9 cellular contexts compared by ENCODE assay signal in the genomic region with DNA sequence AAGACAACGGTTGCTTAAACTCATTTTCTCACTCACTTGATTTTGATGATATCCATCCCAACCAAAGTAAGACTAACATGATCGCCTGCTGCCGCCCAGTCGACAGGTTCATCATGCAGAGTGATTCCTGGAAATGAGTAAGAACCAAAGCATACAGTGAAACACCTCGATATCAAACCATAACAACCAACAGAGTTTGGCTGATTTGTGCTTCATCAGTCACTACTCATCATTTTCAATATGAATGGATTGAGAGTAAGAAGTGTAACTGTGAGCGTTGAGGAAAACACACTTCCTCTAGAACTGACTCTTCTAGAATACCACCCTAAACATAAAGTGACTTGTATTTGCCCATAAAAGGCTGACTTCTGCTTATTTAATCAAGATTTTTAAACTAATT. TPM values are rescaled to one million over a fixed set of nuclear protein-coding genes. Genes with fewer than 3 reads are reported as not detected.
DNase-seq lines count a peak whose midpoint lies in the region; ATAC-seq lines count a peak whose summit lies in the region.
"Had no signal": no experiment of that assay in that cellular context is flagged by ENCODE, and none has a peak within 500 bp of the region (broad histone marks: within the 10 kb centered on the region; RNA-seq: fewer than 3 reads in every experiment).

No MANE protein-coding gene starts in this region.

- DNase-seq in stimulated activated CD4-positive, alpha-beta T cell treated with anti-CD3 and anti-CD28 coated beads, TNF-alpha, amount 100 ng/mL, for 48 hours (ENCODE audit: low read depth in 3 of 3): peak in 2 of 3 donors; percentile 17 to 62
- no peak for DNase-seq in activated gamma-delta T cell (lab: John Stamatoyannopoulos, UW)
- no peak for DNase-seq in RPMI8226
- no peak for DNase-seq in Right ventricle myocardium superior
- DNase-seq: Karpas-422, PC-9 had no signal

- H3K27me3 Mint-ChIP-seq in T-helper 1 cell treated with Interleukin-12 subunit alpha and Interleukin-12 subunit beta and Interleukin-4 antibody, amounts not matched to agents 30 μg/mL and 1 μg/mL, for 36 hours (ENCODE audit: low read depth): no peaks in the 10 kb centered on the region

- H3K4me1 Mint-ChIP-seq in T-helper 1 cell treated with Interleukin-12 subunit alpha and Interleukin-12 subunit beta and Interleukin-4 antibody, amounts not matched to agents 30 μg/mL and 1 μg/mL, for 36 hours (ENCODE audit: low read depth): peaks cover 39% of the 10 kb centered on the region

- intact Hi-C loops in Right ventricle myocardium superior (cut with DNase I): no loop called here

- peak overlapping the region; percentile 88 for H3K27ac Mint-ChIP-seq in T-helper 1 cell treated with Interleukin-12 subunit alpha and Interleukin-12 subunit beta and Interleukin-4 antibody, amounts not matched to agents 30 μg/mL and 1 μg/mL, for 36 hours

- ATAC-seq in GM19023 (IDR thresholded peaks at IDR 0.05; ENCODE audit: unreplicated experiment) (peak; percentile 87), HG02642 (IDR thresholded peaks at IDR 0.05; ENCODE audit: poor library complexity, unreplicated experiment) (peak; percentile 79), Right ventricle myocardium superior (ENCODE audit: poor library complexity) (no peak)

- peaks cover 21% of the 10 kb centered on the region for H3K9me3 Mint-ChIP-seq in T-helper 1 cell treated with Interleukin-12 subunit alpha and Interleukin-12 subunit beta and Interleukin-4 antibody, amounts not matched to agents 30 μg/mL and 1 μg/mL, for 36 hours

- peaks cover 62% of the 10 kb centered on the region for H3K36me3 Mint-ChIP-seq in T-helper 1 cell treated with Interleukin-12 subunit alpha and Interleukin-12 subunit beta and Interleukin-4 antibody, amounts not matched to agents 30 μg/mL and 1 μg/mL, for 36 hours (ENCODE audit: low read depth)

- H3K4me3 Mint-ChIP-seq in T-helper 1 cell treated with Interleukin-12 subunit alpha and Interleukin-12 subunit beta and Interleukin-4 antibody, amounts not matched to agents 30 μg/mL and 1 μg/mL, for 36 hours: peak overlapping the region; percentile 33

RNA-seq across cellular contexts. Expression of a gene that starts 29.2 kb away (rescaled TPM):
- 0.19 TPM for total RNA-seq in Right ventricle myocardium superior

Comparison
In these comparisons a context has a peak if more than half of its experiments do, and no peak if none do; other contexts are left out.
1. DNase-seq: peak in stimulated activated CD4-positive, alpha-beta T cell treated with anti-CD3 and anti-CD28 coated beads, TNF-alpha, amount 100 ng/mL, for 48 hours (2 of 3); none in activated gamma-delta T cell (single experiment), RPMI8226 (single experiment) and Right ventricle myocardium superior (single experiment).